In genomic region chr14:99035268-99035667, GRCh38 we compare ENCODE assay signal across 11 cellular contexts.
A peak's percentile ranks its signal among the peaks of the same experiment; 100 is the strongest.
DNase-seq lines count a peak whose midpoint lies in the region; ATAC-seq and TF ChIP-seq lines count a peak whose summit lies in the region.
"Had no signal": no experiment of that assay in that cellular context is flagged by ENCODE, and none has a peak within 500 bp of the region (broad histone marks: within the 10 kb centered on the region; RNA-seq: fewer than 3 reads in every experiment).

No MANE protein-coding gene starts in this region.

- no peaks in the 10 kb centered on the region for H3K4me1 Mint-ChIP-seq in Caco-2 (ENCODE audit: low read depth, unreplicated experiment)

- H3K9me2 ChIP-seq in PC-3 (replicated peaks; ENCODE audit: low read length): no peaks in the 10 kb centered on the region

- H4K20me1 ChIP-seq in PC-3 (ENCODE audit: low read length): no peaks in the 10 kb centered on the region

- H3K4me3 Mint-ChIP-seq in Caco-2 (ENCODE audit: unreplicated experiment): no peak overlapping the region
- H3K4me3 Mint-ChIP-seq: immature natural killer cell had no signal

- no peak overlapping the region for H3K9ac ChIP-seq in PC-3 (ENCODE audit: low read length)

- H3K27ac Mint-ChIP-seq in Caco-2 (ENCODE audit: unreplicated experiment): no peak overlapping the region

- no peak for TF ChIP-seq CTCF in PC-3 (conservative IDR thresholded peaks at IDR 0.05; ENCODE audit: low read depth, low read length)
- no peak for TF ChIP-seq CTCF in foreskin fibroblast (IDR thresholded peaks at IDR 0.05; ENCODE audit: low read depth, low read length)
- no peak for TF ChIP-seq CTCF in ovary (IDR thresholded peaks at IDR 0.05)
- TF ChIP-seq CTCF in Caco-2 (IDR thresholded peaks at IDR 0.05; ENCODE audit: insufficient read depth in 1 of 2, low read depth in 1 of 2, low read length in 1 of 2, severe bottlenecking in 1 of 2, unreplicated experiment in 1 of 2): no peak

- H3K4me1 ChIP-seq in PC-3 (ENCODE audit: insufficient read depth, low read length): 0 out of 2 replicates have a peak, but pooled peaks cover 6% of the 10 kb centered on the region
- H3K4me1 ChIP-seq in ovary (ENCODE audit: insufficient read depth): no peaks in the 10 kb centered on the region
- H3K4me1 ChIP-seq in Caco-2: no peaks in the 10 kb centered on the region

- H3K9me3 ChIP-seq in PC-3 (ENCODE audit: low read length) (no peaks in the 10 kb centered on the region), ovary (no peaks in the 10 kb centered on the region), Caco-2 (no peaks in the 10 kb centered on the region)

- H3K36me3 Mint-ChIP-seq in Caco-2 (ENCODE audit: insufficient read depth, unreplicated experiment): no peaks in the 10 kb centered on the region

- H3F3A ChIP-seq in PC-3 (ENCODE audit: low read length, unreplicated experiment): no peaks in the 10 kb centered on the region

- BruUV-seq in PC-3 (replicated peaks; lab: Mats Ljungman, UMichigan) (no TSS peak), Caco-2 (replicated peaks; lab: Mats Ljungman, UMichigan) (no TSS peak)

- peak overlapping the region; percentile 65 for H3K4me2 ChIP-seq in PC-3 (ENCODE audit: low read length)

- peaks cover 10% of the 10 kb centered on the region for H3K9me3 Mint-ChIP-seq in Caco-2 (ENCODE audit: unreplicated experiment)

- H3K36me3 ChIP-seq in PC-3 (ENCODE audit: low read depth, low read length) (no peaks in the 10 kb centered on the region), ovary (no peaks in the 10 kb centered on the region), Caco-2 (ENCODE audit: control insufficient read depth, insufficient read depth, low read length) (no peaks in the 10 kb centered on the region)

- WGBS in ovary, 3 donors: 57 to 61% (median 59%) methylated on average over 4 of the region's 4 CpGs

- DNase-seq in Ammon's horn (ENCODE audit: low spot score) (peak; percentile 65), PC-3 (no peak), foreskin fibroblast (peak; percentile 2 to 3), ovary (peak in 3 of 5 donors; percentile 18 to 41 (median 26)), Caco-2 (no peak), NCI-H1417 (lab: John Stamatoyannopoulos, UW) (no peak), NCI-H2196 treated with DMSO at 0.1 percent for 48 hours (lab: John Stamatoyannopoulos, UW; ENCODE audit: unreplicated experiment) (no peak)
- DNase-seq: immature natural killer cell; NCI-H2171; stimulated activated CD4-positive, alpha-beta T cell treated with anti-CD3 and anti-CD28 coated beads, Interleukin-1b, Interleukin-23, amount 100 ng/mL, for 48 hours had no signal

- H3K4me3 ChIP-seq in PC-3 (ENCODE audit: low read length) (no peak overlapping the region), foreskin fibroblast (ENCODE audit: low read depth in 1 of 2, low read length in 2 of 2) (no peak overlapping the region), ovary (no peak overlapping the region), Caco-2 (ENCODE audit: low read depth, low read length) (no peak overlapping the region)

- CTCF ChIA-PET in PC-3 (lab: Charles Lee) (no interaction called here), Caco-2 (lab: Charles Lee) (no interaction called here)

- intact Hi-C loops in PC-3 (cut with micrococcal nuclease): no loop called here
- intact Hi-C loops in ovary (cut with DNase I): no loop called here
- intact Hi-C loops in Caco-2 (cut with micrococcal nuclease; ENCODE audit: unreplicated experiment): no loop called here

- ATAC-seq in PC-3 (no peak), GM21717 (IDR thresholded peaks at IDR 0.05; ENCODE audit: unreplicated experiment) (no peak)

- H3K27ac ChIP-seq in PC-3 (ENCODE audit: low read length): no peak overlapping the region
- H3K27ac ChIP-seq in ovary: no peak overlapping the region

- TF ChIP-seq EP300 in ovary (IDR thresholded peaks at IDR 0.05): no peak

- H3K27me3 ChIP-seq in PC-3 (ENCODE audit: low read length) (peaks cover 26% of the 10 kb centered on the region; the same call in 1 of the 2 replicates), ovary (no peaks in the 10 kb centered on the region), Caco-2 (replicated peaks; ENCODE audit: control insufficient read depth, insufficient read depth, low read length) (no peaks in the 10 kb centered on the region)

- H3K79me2 ChIP-seq in PC-3 (ENCODE audit: low read length): no peaks in the 10 kb centered on the region

- TF ChIP-seq POLR2A in ovary (IDR thresholded peaks at IDR 0.05): no peak

- POLR2A ChIA-PET in PC-3 (lab: Charles Lee; ENCODE audit: unreplicated experiment) (no interaction called here), Caco-2 (lab: Charles Lee) (no interaction called here)

- H2AFZ ChIP-seq in PC-3 (ENCODE audit: low read length): 0 out of 2 replicates have a peak overlapping the region, but pooled peaks have one; percentile 55

- H3K27me3 Mint-ChIP-seq in Caco-2 (ENCODE audit: insufficient read depth, unreplicated experiment): peaks cover 6% of the 10 kb centered on the region

Comparison
In these comparisons a context has a peak if more than half of its experiments do, and no peak if none do; other contexts are left out.
1. DNase-seq: peak in Ammon's horn (single experiment), foreskin fibroblast (2 of 2) and ovary (3 of 5); none in PC-3 (single experiment), Caco-2 (0 of 2), NCI-H1417 (0 of 3) and NCI-H2196 treated with DMSO at 0.1 percent for 48 hours (single experiment).